In the genomic region with DNA sequence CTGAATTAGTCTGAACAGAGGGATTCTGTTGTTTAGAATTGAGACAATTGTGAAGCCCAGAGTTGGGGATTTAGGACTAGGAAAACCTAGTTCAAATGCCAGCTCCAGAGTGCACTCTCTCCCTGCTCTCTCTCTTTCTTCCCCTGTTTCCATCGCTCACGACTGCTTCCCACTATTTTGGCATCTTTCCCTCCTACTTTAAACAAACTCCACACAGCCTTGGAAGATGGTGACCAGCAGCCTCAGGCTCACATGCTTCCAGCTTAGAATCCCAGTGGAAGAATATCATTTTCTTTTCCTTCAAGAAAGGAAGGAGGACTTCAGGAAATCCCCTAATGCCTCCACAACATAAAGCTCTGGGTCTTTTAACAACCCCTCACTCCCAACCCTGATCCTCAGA, we compare ENCODE assay signal across 22 cellular contexts. TPM values are rescaled to one million over a fixed set of nuclear protein-coding genes. Genes with fewer than 3 reads are reported as not detected.
DNase-seq lines count a peak whose midpoint lies in the region; ATAC-seq, FAIRE-seq and TF ChIP-seq lines count a peak whose summit lies in the region.
"Had no signal": no experiment of that assay in that cellular context is flagged by ENCODE, and none has a peak within 500 bp of the region (broad histone marks: within the 10 kb centered on the region; RNA-seq: fewer than 3 reads in every experiment).

No MANE protein-coding gene starts in this region.

- intact Hi-C loops in CD4-positive, alpha-beta T cell (cut with DNase I, micrococcal nuclease): no loop called here
- intact Hi-C loops in CD4-positive, alpha-beta memory T cell (cut with micrococcal nuclease): no loop called here

- H3K4me1 ChIP-seq in keratinocyte (ENCODE audit: control insufficient read depth, extremely low read depth, insufficient read depth, low read length): peaks cover 22% of the 10 kb centered on the region
- peaks cover 2% of the 10 kb centered on the region for H3K4me1 ChIP-seq in CD4-positive, alpha-beta memory T cell (ENCODE audit: insufficient read depth, low read length)

- H2AFZ ChIP-seq in keratinocyte (ENCODE audit: control insufficient read depth, low read length): no peak overlapping the region

- H3K36me3 Mint-ChIP-seq in stimulated activated naive CD8-positive, alpha-beta T cell treated with anti-CD3 and anti-CD28 coated beads, Interleukin-15, Interleukin-2, amounts not matched to agents 100 ng/mL and 50 ng/mL, for 24 hours (ENCODE audit: low read depth): no peaks in the 10 kb centered on the region
- H3K36me3 Mint-ChIP-seq in activated naive CD8-positive, alpha-beta T cell treated with anti-CD3 and anti-CD28 coated beads, Interleukin-2, amount 50 U/mL, for 24 hours (ENCODE audit: low read depth): peaks cover 1% of the 10 kb centered on the region
- H3K36me3 Mint-ChIP-seq in CD4-positive, alpha-beta T cell (ENCODE audit: low read depth): no peaks in the 10 kb centered on the region
- H3K36me3 Mint-ChIP-seq in CD4-positive, alpha-beta memory T cell: no peaks in the 10 kb centered on the region

- H3K9me1 ChIP-seq in keratinocyte (ENCODE audit: control insufficient read depth, extremely low read depth, insufficient read depth, low read length): no peaks in the 10 kb centered on the region

- H3K27ac ChIP-seq in keratinocyte (ENCODE audit: control insufficient read depth, insufficient read depth, low read length): no peak overlapping the region
- no peak overlapping the region for H3K27ac ChIP-seq in CD4-positive, alpha-beta T cell (ENCODE audit: low read depth, low read length)
- H3K27ac ChIP-seq in CD4-positive, alpha-beta memory T cell (ENCODE audit: low read depth, low read length): no peak overlapping the region
- H3K27ac ChIP-seq: cardiac muscle cell had no signal

- dilution Hi-C loops in keratinocyte (cut with MboI; ENCODE audit: extremely low pct_ligation_motif_present, low sequenced_read_pairs): no loop called here

- H3K36me3 ChIP-seq in keratinocyte (ENCODE audit: control insufficient read depth in 2 of 2, extremely low read depth in 1 of 2, insufficient read depth in 2 of 2, low read length in 2 of 2): no peaks in the 10 kb centered on the region
- H3K36me3 ChIP-seq in CD4-positive, alpha-beta memory T cell (ENCODE audit: insufficient read depth, low read length): no peaks in the 10 kb centered on the region
- H3K36me3 ChIP-seq: cardiac muscle cell had no signal

- H3K27me3 Mint-ChIP-seq in stimulated activated naive CD8-positive, alpha-beta T cell treated with anti-CD3 and anti-CD28 coated beads, Interleukin-15, Interleukin-2, amounts not matched to agents 100 ng/mL and 50 ng/mL, for 24 hours: no peaks in the 10 kb centered on the region
- H3K27me3 Mint-ChIP-seq in activated naive CD8-positive, alpha-beta T cell treated with anti-CD3 and anti-CD28 coated beads, Interleukin-2, amount 50 U/mL, for 24 hours: no peaks in the 10 kb centered on the region
- peaks cover 6% of the 10 kb centered on the region for H3K27me3 Mint-ChIP-seq in CD4-positive, alpha-beta T cell
- H3K27me3 Mint-ChIP-seq in CD4-positive, alpha-beta memory T cell: peaks cover 8 to 11% of the 10 kb centered on the region in 2 donors
- H3K27me3 Mint-ChIP-seq: memory B cell had no signal

- H3K4me3 Mint-ChIP-seq in stimulated activated naive CD8-positive, alpha-beta T cell treated with anti-CD3 and anti-CD28 coated beads, Interleukin-15, Interleukin-2, amounts not matched to agents 100 ng/mL and 50 ng/mL, for 24 hours: peak overlapping the region; percentile 53
- H3K4me3 Mint-ChIP-seq in activated naive CD8-positive, alpha-beta T cell treated with anti-CD3 and anti-CD28 coated beads, Interleukin-2, amount 50 U/mL, for 24 hours: peak overlapping the region; percentile 41
- no peak overlapping the region for H3K4me3 Mint-ChIP-seq in CD4-positive, alpha-beta T cell
- H3K4me3 Mint-ChIP-seq in CD4-positive, alpha-beta memory T cell: peak overlapping the region in 1 of 8 donors; percentile 13
- H3K4me3 Mint-ChIP-seq: memory B cell, neural crest cell had no signal

- H3K9me3 Mint-ChIP-seq in stimulated activated naive CD8-positive, alpha-beta T cell treated with anti-CD3 and anti-CD28 coated beads, Interleukin-15, Interleukin-2, amounts not matched to agents 100 ng/mL and 50 ng/mL, for 24 hours: no peaks in the 10 kb centered on the region
- peaks cover 3% of the 10 kb centered on the region for H3K9me3 Mint-ChIP-seq in activated naive CD8-positive, alpha-beta T cell treated with anti-CD3 and anti-CD28 coated beads, Interleukin-2, amount 50 U/mL, for 24 hours
- H3K9me3 Mint-ChIP-seq in CD4-positive, alpha-beta T cell: no peaks in the 10 kb centered on the region
- H3K9me3 Mint-ChIP-seq in CD4-positive, alpha-beta memory T cell: peaks cover 0 to 2% (median 0%) of the 10 kb centered on the region in 8 donors
- H3K9me3 Mint-ChIP-seq: neural crest cell had no signal

- ATAC-seq in stimulated activated naive CD8-positive, alpha-beta T cell treated with anti-CD3 and anti-CD28 coated beads, Interleukin-15, Interleukin-2, amounts not matched to agents 100 U/mL and 50 U/mL, for 24 hours: no peak
- ATAC-seq in activated naive CD8-positive, alpha-beta T cell treated with anti-CD3 and anti-CD28 coated beads, Interleukin-2, amount 50 U/mL, for 24 hours: no peak
- no peak for ATAC-seq in CD4-positive, alpha-beta T cell (ENCODE audit: poor library complexity)
- ATAC-seq in activated CD4-positive, CD25-positive, alpha-beta regulatory T cell treated with anti-CD3 and anti-CD28 coated beads, Interleukin-2, amount 50 U/mL, for 24 hours: no peak

- no peak for FAIRE-seq in keratinocyte (lab: Jason Lieb, UNC)
- FAIRE-seq: GM12892, HepG2, kidney had no signal

- H3K4me3 ChIP-seq in keratinocyte (ENCODE audit: control insufficient read depth in 2 of 3, extremely low read depth in 1 of 3, insufficient read depth in 2 of 3, low read depth in 1 of 3, low read length in 3 of 3): no peak overlapping the region
- no peak overlapping the region for H3K4me3 ChIP-seq in CD4-positive, alpha-beta memory T cell (ENCODE audit: low read length in 2 of 2)
- H3K4me3 ChIP-seq: cardiac muscle cell, dorsolateral prefrontal cortex had no signal

- H4K20me1 ChIP-seq in keratinocyte (ENCODE audit: control insufficient read depth, extremely low read depth, insufficient read depth, low read length): no peaks in the 10 kb centered on the region

- no peaks in the 10 kb centered on the region for H3K79me2 ChIP-seq in keratinocyte (ENCODE audit: control insufficient read depth, insufficient read depth, low read length)

- peak overlapping the region; percentile 89 for H3K27ac Mint-ChIP-seq in stimulated activated naive CD8-positive, alpha-beta T cell treated with anti-CD3 and anti-CD28 coated beads, Interleukin-15, Interleukin-2, amounts not matched to agents 100 ng/mL and 50 ng/mL, for 24 hours
- peak overlapping the region; percentile 77 for H3K27ac Mint-ChIP-seq in activated naive CD8-positive, alpha-beta T cell treated with anti-CD3 and anti-CD28 coated beads, Interleukin-2, amount 50 U/mL, for 24 hours
- no peak overlapping the region for H3K27ac Mint-ChIP-seq in CD4-positive, alpha-beta T cell
- H3K27ac Mint-ChIP-seq in CD4-positive, alpha-beta memory T cell: no peak overlapping the region
- H3K27ac Mint-ChIP-seq: memory B cell had no signal

- H3K4me2 ChIP-seq in keratinocyte (ENCODE audit: control insufficient read depth, extremely low read depth, insufficient read depth, low read depth, low read length): peak overlapping the region; percentile 29

- H3K4me1 Mint-ChIP-seq in stimulated activated naive CD8-positive, alpha-beta T cell treated with anti-CD3 and anti-CD28 coated beads, Interleukin-15, Interleukin-2, amounts not matched to agents 100 ng/mL and 50 ng/mL, for 24 hours (ENCODE audit: low read depth): peaks cover 69% of the 10 kb centered on the region
- H3K4me1 Mint-ChIP-seq in activated naive CD8-positive, alpha-beta T cell treated with anti-CD3 and anti-CD28 coated beads, Interleukin-2, amount 50 U/mL, for 24 hours: peaks cover 63% of the 10 kb centered on the region
- H3K4me1 Mint-ChIP-seq in CD4-positive, alpha-beta T cell (ENCODE audit: low read depth): peaks cover 19% of the 10 kb centered on the region
- H3K4me1 Mint-ChIP-seq in CD4-positive, alpha-beta memory T cell: peaks cover 2 to 16% (median 9%) of the 10 kb centered on the region in 4 donors
- H3K4me1 Mint-ChIP-seq: neural crest cell had no signal

- no peak overlapping the region for H3K9ac ChIP-seq in keratinocyte (ENCODE audit: control insufficient read depth, extremely low read depth, insufficient read depth, low read length)

- POLR2A ChIA-PET in CD4-positive, alpha-beta T cell (lab: Charles Lee): no interaction called here
- POLR2A ChIA-PET in CD4-positive, alpha-beta memory T cell (lab: Charles Lee; ENCODE audit: partially characterized antibody): no interaction called here

- DNase-seq in stimulated activated naive CD8-positive, alpha-beta T cell treated with anti-CD3 and anti-CD28 coated beads, Interleukin-15, Interleukin-2, amounts not matched to agents 100 U/mL and 50 U/mL, for 24 hours: no peak
- no peak for DNase-seq in activated naive CD8-positive, alpha-beta T cell treated with anti-CD3 and anti-CD28 coated beads, Interleukin-2, amount 50 U/mL, for 24 hours
- no peak for DNase-seq in keratinocyte (ENCODE audit: low read depth, low spot score)
- no peak for DNase-seq in CD4-positive, alpha-beta T cell
- no peak for DNase-seq in CD4-positive, alpha-beta memory T cell
- no peak for DNase-seq in stimulated activated naive CD4-positive, alpha-beta T cell (lab: John Stamatoyannopoulos, UW)
- DNase-seq: activated naive CD4-positive, alpha-beta T cell; dorsolateral prefrontal cortex; erythroblast; GF-D8; kidney; MM.1S; NCI-H1930; NCI-H446 treated with DMSO at 0.1 percent for 48 hours; Right ventricle myocardium superior had no signal

- no peaks in the 10 kb centered on the region for H3K9me3 ChIP-seq in keratinocyte (ENCODE audit: control insufficient read depth, low read depth, low read length)
- H3K9me3 ChIP-seq in CD4-positive, alpha-beta T cell (ENCODE audit: control insufficient read depth, low read length): no peaks in the 10 kb centered on the region
- H3K9me3 ChIP-seq in CD4-positive, alpha-beta memory T cell (ENCODE audit: control insufficient read depth in 1 of 2, low read length in 2 of 2): no peaks in the 10 kb centered on the region

- CTCF ChIA-PET in CD4-positive, alpha-beta T cell (lab: Charles Lee): interaction anchor here (1.4 to 3.2 kb wide), 2 partner anchors 10 to 15 kb away, joined by 4 to 12 read pairs; no protein-coding TSS in a partner anchor
- CTCF ChIA-PET in CD4-positive, alpha-beta memory T cell (lab: Charles Lee; ENCODE audit: partially characterized antibody): interaction anchor here (1.0 to 4.7 kb wide), 3 partner anchors 14 to 70 kb away, joined by 3 to 35 read pairs (median 4); no protein-coding TSS in a partner anchor

- TF ChIP-seq CTCF in keratinocyte (optimal IDR thresholded peaks at IDR 0.05 in 1 of 3, IDR thresholded peaks at IDR 0.05 in 1 of 3, conservative IDR thresholded peaks at IDR 0.05 in 1 of 3; ENCODE audit: extremely low read depth in 1 of 3, insufficient read depth in 2 of 3, low read length in 3 of 3): no peak
- no peak for TF ChIP-seq CTCF in CD4-positive, alpha-beta T cell (IDR thresholded peaks at IDR 0.05)

- no peaks in the 10 kb centered on the region for H3K27me3 ChIP-seq in keratinocyte (ENCODE audit: control insufficient read depth, extremely low read depth, insufficient read depth, low read length)
- H3K27me3 ChIP-seq in CD4-positive, alpha-beta T cell (ENCODE audit: control insufficient read depth, insufficient read depth, low read length): no peaks in the 10 kb centered on the region
- no peaks in the 10 kb centered on the region for H3K27me3 ChIP-seq in CD4-positive, alpha-beta memory T cell (ENCODE audit: insufficient read depth, low read length)
- H3K27me3 ChIP-seq: cardiac muscle cell, dorsolateral prefrontal cortex had no signal

RNA-seq across cellular contexts. Expression of a gene that starts 6.1 kb away (rescaled TPM):
- polyA plus RNA-seq in keratinocyte: 1.5 to 2.2 TPM (median 2.1 TPM) in 3 replicates
- 2.2 TPM for polyA plus RNA-seq in keratinocyte (2011; ENCODE audit: low read depth)
- polyA plus RNA-seq in keratinocyte (2011; cell fraction: cytosol; rRNA removed): 0.88 and 1.7 TPM in 2 replicates
- polyA plus RNA-seq in keratinocyte (2011; cell fraction: nucleus; rRNA removed): 5.8 and 6.7 TPM in 2 replicates
- polyA plus RNA-seq in keratinocyte (2012; ENCODE audit: low replicate concordance): 2.5 and 4.6 TPM in 2 replicates
- polyA minus RNA-seq in keratinocyte: 4.8 to 16.5 TPM (median 10.5 TPM) in 3 replicates
- 5.6 TPM for polyA minus RNA-seq in keratinocyte (2011; cell fraction: cytosol; rRNA and poly(A)+ RNA removed)
- polyA minus RNA-seq in keratinocyte (2011; cell fraction: nucleus; rRNA and poly(A)+ RNA removed): 7.4 and 10.2 TPM in 2 replicates
- total RNA-seq in CD4-positive, alpha-beta T cell: 10 to 100 TPM; 57.1 to 62.1 TPM
- 10 to 100 TPM; 62.2 to 71.6 TPM for total RNA-seq in CD4-positive, alpha-beta memory T cell
- 10 to 100 TPM in 1 of 2 donors, 1 to 10 TPM in 1; 7.5 to 14.6 TPM for polyA plus RNA-seq in CD4-positive, alpha-beta memory T cell

Comparison
In these comparisons a context has a peak if more than half of its experiments do, and no peak if none do; other contexts are left out.
1. H3K27ac Mint-ChIP-seq: peak in stimulated activated naive CD8-positive, alpha-beta T cell treated with anti-CD3 and anti-CD28 coated beads, Interleukin-15, Interleukin-2, amounts not matched to agents 100 ng/mL and 50 ng/mL, for 24 hours (single experiment) and activated naive CD8-positive, alpha-beta T cell treated with anti-CD3 and anti-CD28 coated beads, Interleukin-2, amount 50 U/mL, for 24 hours (single experiment); none in CD4-positive, alpha-beta T cell (single experiment) and CD4-positive, alpha-beta memory T cell (0 of 7).